Comparison of ENCODE assay signal across 8 cellular contexts in the genomic region with DNA sequence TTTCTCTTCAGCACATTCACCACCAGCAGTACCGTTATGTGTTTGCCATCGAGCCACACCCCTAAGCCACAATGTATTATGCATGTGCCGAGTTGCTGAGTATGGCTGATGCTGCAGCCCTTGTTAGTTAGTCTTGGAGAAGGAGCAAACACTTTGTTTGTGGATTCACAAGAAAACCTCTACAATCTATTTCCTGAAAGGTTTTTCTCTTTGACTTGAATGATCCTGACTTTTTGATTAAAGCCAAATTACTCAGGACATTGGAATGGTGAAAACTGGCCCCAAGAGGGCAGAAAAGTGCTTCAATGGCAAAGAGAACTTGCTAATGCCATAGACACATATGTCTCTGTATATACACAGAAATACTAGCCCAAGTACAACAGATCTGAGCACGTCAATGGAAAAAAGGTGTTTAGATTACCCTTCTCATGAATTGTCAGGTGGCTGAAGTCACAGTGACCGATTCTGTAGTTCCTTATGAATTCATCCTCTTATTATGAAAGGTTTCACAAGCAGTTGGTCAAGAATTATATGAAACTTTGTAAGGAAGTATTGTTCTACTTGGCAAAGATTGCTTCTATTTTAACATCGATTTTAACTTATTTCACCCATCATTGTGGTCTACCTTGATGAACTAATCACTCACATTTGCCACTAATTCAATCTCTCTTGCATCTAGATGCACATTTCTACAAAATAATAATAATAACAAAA.
DNase-seq lines count a peak whose midpoint lies in the region; ATAC-seq and TF ChIP-seq lines count a peak whose summit lies in the region.

No MANE protein-coding gene starts in this region.

- no peaks in the 10 kb centered on the region for H3K9me3 Mint-ChIP-seq in activated CD4-positive, alpha-beta T cell treated with anti-CD3 and anti-CD28 coated beads, Interleukin-2, amount 10 ng/mL, durations not matched to agents 24 days and 14 days
- H3K9me3 Mint-ChIP-seq in activated naive CD4-positive, alpha-beta T cell treated with anti-CD3 and anti-CD28 coated beads, Interleukin-2, amount 50 U/mL, for 72 hours: no peaks in the 10 kb centered on the region

- no peaks in the 10 kb centered on the region for H3K36me3 Mint-ChIP-seq in activated CD4-positive, alpha-beta T cell treated with anti-CD3 and anti-CD28 coated beads, Interleukin-2, amount 10 ng/mL, durations not matched to agents 24 days and 14 days (ENCODE audit: low read depth)
- H3K36me3 Mint-ChIP-seq in activated naive CD4-positive, alpha-beta T cell treated with anti-CD3 and anti-CD28 coated beads, Interleukin-2, amount 50 U/mL, for 72 hours: no peaks in the 10 kb centered on the region

- intact Hi-C loops in left colon (cut with DNase I, micrococcal nuclease): loop anchor here in 1 of 2 donors (5.0 kb wide), 1 partner anchor 185 kb away; no protein-coding TSS in a partner anchor
- intact Hi-C loops in activated CD4-positive, alpha-beta T cell treated with anti-CD3 and anti-CD28 coated beads, Interleukin-2, amount 10 ng/mL, durations not matched to agents 24 days and 14 days (cut with micrococcal nuclease): no loop called here

- H3K4me3 Mint-ChIP-seq in activated CD4-positive, alpha-beta T cell treated with anti-CD3 and anti-CD28 coated beads, Interleukin-2, amount 10 ng/mL, durations not matched to agents 24 days and 14 days: no peak overlapping the region

- H3K4me1 Mint-ChIP-seq in activated CD4-positive, alpha-beta T cell treated with anti-CD3 and anti-CD28 coated beads, Interleukin-2, amount 10 ng/mL, durations not matched to agents 24 days and 14 days: no peaks in the 10 kb centered on the region

- DNase-seq in AG08395 (ENCODE audit: low spot score) (peak; percentile 57), left colon (peak in 1 of 2 donors; percentile 29), GM20000 (ENCODE audit: low spot score) (no peak), T-helper 2 cell (no peak)
- DNase-seq in activated CD4-positive, alpha-beta T cell treated with anti-CD3 and anti-CD28 coated beads, Interleukin-2, amount 10 ng/mL, durations not matched to agents 24 days and 14 days: no peak
- no peak for DNase-seq in activated naive CD4-positive, alpha-beta T cell treated with anti-CD3 and anti-CD28 coated beads, Interleukin-2, amount 50 U/mL, for 72 hours (ENCODE audit: low spot score in 2 of 2)

- peak; percentile 54 for ATAC-seq in HG02571 (IDR thresholded peaks at IDR 0.05; ENCODE audit: unreplicated experiment)
- peak; percentile 91 for ATAC-seq in left colon
- ATAC-seq in activated naive CD4-positive, alpha-beta T cell treated with anti-CD3 and anti-CD28 coated beads, Interleukin-2, amount 50 U/mL, for 72 hours: no peak

- H3K27me3 Mint-ChIP-seq in activated CD4-positive, alpha-beta T cell treated with anti-CD3 and anti-CD28 coated beads, Interleukin-2, amount 10 ng/mL, durations not matched to agents 24 days and 14 days: peaks cover 3% of the 10 kb centered on the region

- H3K27ac Mint-ChIP-seq in activated CD4-positive, alpha-beta T cell treated with anti-CD3 and anti-CD28 coated beads, Interleukin-2, amount 10 ng/mL, durations not matched to agents 24 days and 14 days: no peak overlapping the region
- no peak overlapping the region for H3K27ac Mint-ChIP-seq in activated naive CD4-positive, alpha-beta T cell treated with anti-CD3 and anti-CD28 coated beads, Interleukin-2, amount 50 U/mL, for 72 hours

- H3K4me3 ChIP-seq in WI38 (ENCODE audit: low read depth, low read length): no peak overlapping the region

- TF ChIP-seq CTCF in WI38 (IDR thresholded peaks at IDR 0.05; ENCODE audit: low read depth, low read length) (0 out of 2 replicates have a peak, but pooled peaks have one; percentile 13), GM20000 (IDR thresholded peaks at IDR 0.05; ENCODE audit: extremely low read depth, missing control alignments) (no peak)

Comparison
In these comparisons a context has a peak if more than half of its experiments do, and no peak if none do; other contexts are left out.
1. ATAC-seq: peak in HG02571 (single experiment) and left colon (single experiment); none in activated naive CD4-positive, alpha-beta T cell treated with anti-CD3 and anti-CD28 coated beads, Interleukin-2, amount 50 U/mL, for 72 hours (0 of 2).